1 cellular context compared by ENCODE assay signal in the genomic region with DNA sequence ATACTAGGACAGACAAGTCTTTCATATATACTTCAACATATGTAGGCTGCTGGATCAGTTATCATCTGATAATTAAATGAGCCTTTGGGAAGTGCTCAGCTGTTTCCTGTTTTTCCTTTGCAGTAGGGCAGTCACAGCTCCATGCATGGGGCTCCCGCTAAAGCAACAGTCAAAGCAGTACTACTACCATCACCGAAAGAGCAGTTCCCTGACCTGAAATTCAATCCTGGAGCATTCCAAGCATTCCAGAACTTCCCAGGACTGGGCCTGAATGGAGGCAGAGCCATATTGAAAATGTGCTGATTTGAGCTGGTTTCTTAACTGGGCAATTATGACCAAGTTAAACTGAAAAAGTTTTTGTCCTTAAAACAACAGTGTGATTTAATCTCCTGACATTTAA.
TF ChIP-seq lines count a peak whose summit lies in the region.

No MANE protein-coding gene starts in this region.

TF ChIP-seq in GM23338, 12 proteins besides CTCF, POLR2A, EP300 and RAD21 (continued from another document):
- TF ChIP-seq EZH2phosphoT487 (IDR thresholded peaks at IDR 0.05; ENCODE audit: unreplicated experiment), result no peak
- no peak for TF ChIP-seq CREB1 (CRISPR knock-in tag; IDR thresholded peaks at IDR 0.05; ENCODE audit: low read depth)
